Comparison of ENCODE assay signal across 16 cellular contexts in the genomic region with DNA sequence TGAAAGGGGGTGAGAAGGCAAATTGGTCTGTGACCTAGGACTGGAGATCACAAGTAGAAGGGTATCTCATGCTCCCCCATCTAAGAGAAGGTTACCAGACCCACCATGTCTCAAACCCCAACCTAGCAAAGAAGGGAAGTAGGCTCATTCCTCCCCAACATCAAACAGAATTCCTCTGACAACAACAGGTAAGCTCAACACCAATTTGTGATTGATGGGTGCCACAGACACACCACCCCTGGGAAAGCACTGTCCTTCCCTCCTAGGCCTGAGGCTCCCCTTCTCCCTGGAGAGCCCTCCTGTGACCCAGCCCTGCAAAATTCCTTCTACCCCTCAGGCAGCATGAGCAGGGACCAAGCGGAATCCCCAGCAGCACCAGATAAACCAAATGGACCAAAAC.
DNase-seq lines count a peak whose midpoint lies in the region; ATAC-seq and TF ChIP-seq lines count a peak whose summit lies in the region.
"Had no signal": no experiment of that assay in that cellular context is flagged by ENCODE, and none has a peak within 500 bp of the region (broad histone marks: within the 10 kb centered on the region; RNA-seq: fewer than 3 reads in every experiment).

No MANE protein-coding gene starts in this region.

- H3K27me3 ChIP-seq in mesendoderm (ENCODE audit: insufficient read depth, low read length, poor library complexity) = no peaks in the 10 kb centered on the region
- H3K27me3 ChIP-seq: BLaER1 had no signal

- no peak overlapping the region for H3K4ac ChIP-seq in mesendoderm (ENCODE audit: low read depth, low read length)

- ATAC-seq in SK-N-SH treated with all-trans-retinoic acid at 6 μM for 48 hours = no peak
- ATAC-seq: GM12878, HCT116 had no signal

- no peak overlapping the region for H4K8ac ChIP-seq in mesendoderm (ENCODE audit: low read depth, low read length)

- H3K36me3 ChIP-seq in mesendoderm (ENCODE audit: control insufficient read depth, insufficient read depth, low read length) = no peaks in the 10 kb centered on the region
- H3K36me3 ChIP-seq: BLaER1 had no signal

- H3K79me1 ChIP-seq in mesendoderm (ENCODE audit: low read length) = no peaks in the 10 kb centered on the region

- H3K79me2 ChIP-seq in mesendoderm (ENCODE audit: control insufficient read depth, insufficient read depth, low read length) = no peaks in the 10 kb centered on the region

- H2BK15ac ChIP-seq in mesendoderm (replicated peaks; ENCODE audit: low read depth) = no peak overlapping the region

- no peak overlapping the region for H2AK5ac ChIP-seq in mesendoderm (ENCODE audit: low read length)

- H4K5ac ChIP-seq in mesendoderm (ENCODE audit: low read length) = no peak overlapping the region

- H2BK120ac ChIP-seq in mesendoderm (ENCODE audit: low read depth, low read length) = no peak overlapping the region

- H3K4me2 ChIP-seq in mesendoderm (ENCODE audit: low read length) = no peak overlapping the region
- H3K4me2 ChIP-seq: BLaER1 had no signal

- no peaks in the 10 kb centered on the region for H3K4me1 ChIP-seq in mesendoderm (ENCODE audit: control insufficient read depth, low read depth, low read length)

- H2BK5ac ChIP-seq in mesendoderm (ENCODE audit: low read length) = no peak overlapping the region

- H3K27ac ChIP-seq in mesendoderm (ENCODE audit: low read depth, low read length) = no peak overlapping the region
- H3K27ac ChIP-seq: BLaER1 had no signal

- H3K23ac ChIP-seq in mesendoderm (ENCODE audit: low read length) = peak overlapping the region; percentile 45

- peak; percentile 10 for DNase-seq in activated CD8-positive, alpha-beta memory T cell treated with anti-CD3 and anti-CD28 coated beads, Interleukin-2, amount 50 U/mL, for 48 hours
- DNase-seq in activated CD8-positive, alpha-beta memory T cell treated with anti-CD3 and anti-CD28 coated beads, Interleukin-2, amount 50 U/mL, for 4 hours = no peak
- DNase-seq in ecto neural progenitor cell (ENCODE audit: low spot score) = peak; percentile 17
- no peak for DNase-seq in mesendoderm
- no peak for DNase-seq in GM10266 (ENCODE audit: extremely low spot score)
- DNase-seq in NCI-H1092 treated with DMSO at 0.1 percent for 48 hours (lab: John Stamatoyannopoulos, UW) = no peak
- DNase-seq: 8988T; CD4-positive, alpha-beta memory T cell; DMS79 treated with DMSO at 0.1 percent for 48 hours; GF-D8; GOT3; H7 had no signal

- no peak overlapping the region for H3K9ac ChIP-seq in mesendoderm (ENCODE audit: low read length)
- H3K9ac ChIP-seq: BLaER1 had no signal

- H3K56ac ChIP-seq in mesendoderm (ENCODE audit: low read length) = no peak overlapping the region

- H3K18ac ChIP-seq in mesendoderm (ENCODE audit: low read length) = no peak overlapping the region

- no peak for TF ChIP-seq CTCF in GM10266 (IDR thresholded peaks at IDR 0.05; ENCODE audit: control insufficient read depth, insufficient read depth, low read depth, missing control alignments)

- WGBS in mesendoderm (ENCODE audit: extremely low coverage, insufficient coverage, low lambda C conversion rate) = no CpG with 5 or more reads among the region's 1 CpG

- no peak overlapping the region for H3K4me3 ChIP-seq in mesendoderm (ENCODE audit: low read length)
- H3K4me3 ChIP-seq: BLaER1, GM12878 had no signal

TF ChIP-seq in SK-N-SH treated with all-trans-retinoic acid at 6 μM for 48 hours, 23 proteins besides CTCF, POLR2A, EP300 and RAD21:
- no peak for TF ChIP-seq ZC3H10 (CRISPR knock-in tag; IDR thresholded peaks at IDR 0.05)

Comparison
In these comparisons a context has a peak if more than half of its experiments do, and no peak if none do; other contexts are left out.
1. DNase-seq: peak in activated CD8-positive, alpha-beta memory T cell treated with anti-CD3 and anti-CD28 coated beads, Interleukin-2, amount 50 U/mL, for 48 hours (single experiment) and ecto neural progenitor cell (single experiment); none in activated CD8-positive, alpha-beta memory T cell treated with anti-CD3 and anti-CD28 coated beads, Interleukin-2, amount 50 U/mL, for 4 hours (single experiment), mesendoderm (single experiment), GM10266 (single experiment) and NCI-H1092 treated with DMSO at 0.1 percent for 48 hours (single experiment).